ENCODE assay signal across 9 cellular contexts in the genomic region with DNA sequence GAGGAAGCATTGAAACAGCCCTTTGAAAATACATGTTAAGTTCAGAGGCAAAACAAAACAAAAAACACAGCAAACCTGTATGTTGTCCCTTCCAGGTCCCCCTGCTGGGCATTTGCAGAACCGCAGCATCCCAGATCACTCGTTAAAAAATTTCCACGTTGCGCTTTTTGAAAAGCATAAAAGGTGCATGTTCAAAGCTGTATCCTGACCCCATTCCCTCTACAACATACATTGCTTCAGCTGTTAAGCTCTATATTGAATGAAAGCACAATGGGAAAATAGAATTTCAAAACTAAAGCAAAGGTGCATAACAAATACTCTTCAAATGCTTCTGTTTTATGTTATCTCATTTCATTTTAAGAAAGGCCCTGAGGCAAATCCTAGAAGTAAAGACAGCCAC.
DNase-seq lines count a peak whose midpoint lies in the region; FAIRE-seq and TF ChIP-seq lines count a peak whose summit lies in the region.
"Had no signal": no experiment of that assay in that cellular context is flagged by ENCODE, and none has a peak within 500 bp of the region (broad histone marks: within the 10 kb centered on the region; RNA-seq: fewer than 3 reads in every experiment).

No MANE protein-coding gene starts in this region.

- WGBS in H1 (ENCODE audit: extremely low coverage in 1 of 2, insufficient coverage in 1 of 2, insufficient read length in 1 of 2, insufficient replicate concordance in 2 of 2, low coverage in 1 of 2, low lambda C conversion rate in 2 of 2, missing lambda C conversion rate in 1 of 2), 2 experiments, result 23% methylated on average over 4 of the region's 4 CpGs; no CpG with 5 or more reads in 1 of the 2 experiments

- H4K91ac ChIP-seq in H1 (replicated peaks; ENCODE audit: insufficient read length, low read length), result no peak overlapping the region

- peaks cover 10% of the 10 kb centered on the region for H3K4me1 Mint-ChIP-seq in nephron
- no peaks in the 10 kb centered on the region for H3K4me1 Mint-ChIP-seq in activated T-helper 2 cell treated with anti-CD3 and anti-CD28 coated beads, Interferon-gamma antibody, Interleukin-2, Interleukin-4, amounts not matched to agents 10 μg/mL and 5 μg/mL and 100 μg/mL, durations not matched to agents 14 hours and 24 hours and 36 hours (ENCODE audit: low read depth)

- H3K56ac ChIP-seq in H1 (replicated peaks; ENCODE audit: insufficient read length, low read depth, low read length), result no peak overlapping the region

- H3K27ac Mint-ChIP-seq in nephron, result no peak overlapping the region
- no peak overlapping the region for H3K27ac Mint-ChIP-seq in activated T-helper 2 cell treated with anti-CD3 and anti-CD28 coated beads, Interferon-gamma antibody, Interleukin-2, Interleukin-4, amounts not matched to agents 10 μg/mL and 5 μg/mL and 100 μg/mL, durations not matched to agents 14 hours and 24 hours and 36 hours

- DNase-seq in NCI-H1092 (lab: John Stamatoyannopoulos, UW) (peak; percentile 0), NCI-H1092 treated with DMSO at 0.1 percent for 48 hours (lab: John Stamatoyannopoulos, UW) (no peak), MV-4-11 (lab: John Stamatoyannopoulos, UW) (peak; percentile 2), H1 (ENCODE audit: low read depth in 1 of 2, low spot score in 2 of 2) (peak in 1 of 2 experiments; percentile 79), NCI-H128 (lab: John Stamatoyannopoulos, UW; ENCODE audit: unreplicated experiment) (no peak)
- DNase-seq in activated T-helper 2 cell treated with anti-CD3 and anti-CD28 coated beads, Interferon-gamma antibody, Interleukin-2, Interleukin-4, amounts not matched to agents 10 μg/mL and 5 μg/mL and 100 μg/mL, durations not matched to agents 14 hours and 24 hours and 36 hours (ENCODE audit: low spot score), result no peak

- no peaks in the 10 kb centered on the region for H3K79me1 ChIP-seq in H1 (ENCODE audit: low read depth, low read length)

- H3K9me3 Mint-ChIP-seq in nephron, result no peaks in the 10 kb centered on the region
- H3K9me3 Mint-ChIP-seq in activated T-helper 2 cell treated with anti-CD3 and anti-CD28 coated beads, Interferon-gamma antibody, Interleukin-2, Interleukin-4, amounts not matched to agents 10 μg/mL and 5 μg/mL and 100 μg/mL, durations not matched to agents 14 hours and 24 hours and 36 hours, result no peaks in the 10 kb centered on the region

- no peak overlapping the region for H2AFZ ChIP-seq in H1 (ENCODE audit: low read length)

- no peak overlapping the region for H4K5ac ChIP-seq in H1 (ENCODE audit: insufficient read length, low read depth, low read length)

- FAIRE-seq in H1 (lab: Jason Lieb, UNC), result no peak

- intact Hi-C loops in activated T-helper 2 cell treated with anti-CD3 and anti-CD28 coated beads, Interferon-gamma antibody, Interleukin-2, Interleukin-4, amounts not matched to agents 10 μg/mL and 5 μg/mL and 100 μg/mL, durations not matched to agents 14 hours and 24 hours and 36 hours (cut with micrococcal nuclease), result loop anchor here (10.0 kb wide), 2 partner anchors 291 to 469 kb away; no protein-coding TSS in a partner anchor

- no peaks in the 10 kb centered on the region for H3K27me3 Mint-ChIP-seq in nephron (ENCODE audit: low read depth)
- H3K27me3 Mint-ChIP-seq in activated T-helper 2 cell treated with anti-CD3 and anti-CD28 coated beads, Interferon-gamma antibody, Interleukin-2, Interleukin-4, amounts not matched to agents 10 μg/mL and 5 μg/mL and 100 μg/mL, durations not matched to agents 14 hours and 24 hours and 36 hours (ENCODE audit: low read depth), result peaks cover 8% of the 10 kb centered on the region

- no peak for TF ChIP-seq EP300 in H1 (IDR thresholded peaks at IDR 0.05; ENCODE audit: borderline replicate concordance in 1 of 2, low read depth in 2 of 2, low read length in 2 of 2)

- H4K20me1 ChIP-seq in H1 (replicated peaks in 1 of 2; ENCODE audit: control insufficient read depth in 1 of 2, insufficient read depth in 2 of 2, low read length in 2 of 2), result no peaks in the 10 kb centered on the region
- H4K20me1 ChIP-seq: BLaER1 had no signal

- TF ChIP-seq POLR2A in H1 (IDR thresholded peaks at IDR 0.05; ENCODE audit: control extremely low read depth in 1 of 2, low read depth in 2 of 2, low read length in 2 of 2), result no peak

- H3K4ac ChIP-seq in H1 (replicated peaks; ENCODE audit: insufficient read length, low read depth, low read length), result no peak overlapping the region

- H3K36me3 Mint-ChIP-seq in nephron (ENCODE audit: low read depth), result no peaks in the 10 kb centered on the region
- no peaks in the 10 kb centered on the region for H3K36me3 Mint-ChIP-seq in activated T-helper 2 cell treated with anti-CD3 and anti-CD28 coated beads, Interferon-gamma antibody, Interleukin-2, Interleukin-4, amounts not matched to agents 10 μg/mL and 5 μg/mL and 100 μg/mL, durations not matched to agents 14 hours and 24 hours and 36 hours (ENCODE audit: low read depth)

- no peak overlapping the region for H2BK5ac ChIP-seq in H1 (ENCODE audit: low read depth, low read length)

- CTCF ChIA-PET in H1 (lab: Charles Lee; ENCODE audit: partially characterized antibody), result interaction anchor here (0.6 to 6.1 kb wide), 51 partner anchors 9 to 526 kb away, joined by 3 to 61 read pairs (median 4); no protein-coding TSS in a partner anchor

- H3K4me1 ChIP-seq in H1 (replicated peaks in 1 of 4; ENCODE audit: control insufficient read depth in 3 of 4, insufficient read depth in 4 of 4, low read length in 3 of 4), result peaks cover 0 to 6% (median 3%) of the 10 kb centered on the region in 4 experiments; a peak in 3 of 7 replicates

- TF ChIP-seq RAD21 in H1 (IDR thresholded peaks at IDR 0.05 in 1 of 2, conservative IDR thresholded peaks at IDR 0.05 in 1 of 2; ENCODE audit: low read depth in 2 of 2, low read length in 2 of 2), result peak; percentile 49 to 62

- no peaks in the 10 kb centered on the region for H3K36me3 ChIP-seq in H1 (ENCODE audit: control insufficient read depth in 2 of 4, insufficient read depth in 4 of 4, low read length in 3 of 4)
- H3K36me3 ChIP-seq: BLaER1 had no signal

- no peak overlapping the region for H2BK20ac ChIP-seq in H1 (ENCODE audit: low read length)

- no peak overlapping the region for H3K9ac ChIP-seq in H1 (replicated peaks in 1 of 4; ENCODE audit: extremely low read depth in 1 of 4, low read depth in 3 of 4, low read length in 3 of 4)
- H3K9ac ChIP-seq: BLaER1 had no signal

- H3K4me3 Mint-ChIP-seq in nephron, result no peak overlapping the region
- H3K4me3 Mint-ChIP-seq in activated T-helper 2 cell treated with anti-CD3 and anti-CD28 coated beads, Interferon-gamma antibody, Interleukin-2, Interleukin-4, amounts not matched to agents 10 μg/mL and 5 μg/mL and 100 μg/mL, durations not matched to agents 14 hours and 24 hours and 36 hours (ENCODE audit: low read depth), result no peak overlapping the region

- H3K4me3 ChIP-seq in WI38 (ENCODE audit: low read depth, low read length), result no peak overlapping the region
- H3K4me3 ChIP-seq in H1 (ENCODE audit: extremely low read depth in 1 of 4, insufficient read depth in 2 of 4, low read depth in 3 of 4, low read length in 4 of 4), result no peak overlapping the region
- H3K4me3 ChIP-seq: BLaER1 had no signal

- H3K27me3 ChIP-seq in H1 (replicated peaks in 1 of 4; ENCODE audit: control insufficient read depth in 3 of 4, extremely low read depth in 1 of 4, insufficient read depth in 3 of 4, low read length in 3 of 4), result no peaks in the 10 kb centered on the region
- H3K27me3 ChIP-seq: BLaER1 had no signal

- no peak overlapping the region for H2AK5ac ChIP-seq in H1 (ENCODE audit: low read depth, low read length)

- no peak overlapping the region for H3K27ac ChIP-seq in H1 (ENCODE audit: low read depth, low read length)
- H3K27ac ChIP-seq: BLaER1 had no signal

- POLR2A ChIA-PET in H1 (lab: Charles Lee; ENCODE audit: partially characterized antibody), result no interaction called here

- H3K18ac ChIP-seq in H1 (ENCODE audit: extremely low read depth, low read length), result no peak overlapping the region

- H3K14ac ChIP-seq in H1 (ENCODE audit: insufficient read length), result no peak overlapping the region

- TF ChIP-seq CTCF in WI38 (IDR thresholded peaks at IDR 0.05; ENCODE audit: low read depth, low read length) (peak; percentile 74), H1 (IDR thresholded peaks at IDR 0.05; ENCODE audit: control extremely low read depth in 1 of 3, insufficient read depth in 1 of 3, low read depth in 1 of 3, low read length in 3 of 3) (peak; percentile 59 to 66 (median 65)), nephron (IDR thresholded peaks at IDR 0.05; ENCODE audit: unreplicated experiment in 3 of 3) (peak; percentile 83 to 88 (median 86))

- 0 out of 4 replicates have a peak overlapping the region, but pooled peaks of 1 of the 2 experiments have one; percentile 9 for H3K4me2 ChIP-seq in H1 (ENCODE audit: insufficient read depth in 1 of 2, low read depth in 2 of 2, low read length in 2 of 2)
- H3K4me2 ChIP-seq: BLaER1 had no signal

- H2BK15ac ChIP-seq in H1 (ENCODE audit: low read length), result no peak overlapping the region

- no peaks in the 10 kb centered on the region for H3K79me2 ChIP-seq in H1 (ENCODE audit: control insufficient read depth in 1 of 2, insufficient read depth in 2 of 2, low read length in 2 of 2)

- H3K9me3 ChIP-seq in H1 (ENCODE audit: insufficient read depth in 2 of 2, low read depth in 1 of 2, low read length in 1 of 2), result no peaks in the 10 kb centered on the region
- H3K9me3 ChIP-seq: BLaER1 had no signal

- H4K8ac ChIP-seq in H1 (ENCODE audit: extremely low read depth, insufficient read depth, low read length), result no peak overlapping the region

- no peak overlapping the region for H2BK120ac ChIP-seq in H1 (replicated peaks; ENCODE audit: low read depth, low read length)

- H2BK12ac ChIP-seq in H1 (ENCODE audit: low read depth, low read length), result no peak overlapping the region

- no peak overlapping the region for H3K23ac ChIP-seq in H1 (ENCODE audit: insufficient read length)

- no peaks in the 10 kb centered on the region for H3K23me2 ChIP-seq in H1 (ENCODE audit: low read depth, low read length)

TF ChIP-seq in H1, 55 proteins besides CTCF, POLR2A, EP300 and RAD21:
- TF ChIP-seq CBX8 (IDR thresholded peaks at IDR 0.05; ENCODE audit: borderline replicate concordance, low read depth, low read length) (no peak), TEAD4 (IDR thresholded peaks at IDR 0.05; ENCODE audit: low read depth, low read length) (no peak), TCF12 (IDR thresholded peaks at IDR 0.05; ENCODE audit: low read depth, low read length) (no peak), CHD1 (IDR thresholded peaks at IDR 0.05; ENCODE audit: low read depth, low read length) (no peak), CEBPB (IDR thresholded peaks at IDR 0.05; ENCODE audit: low read depth, low read length) (no peak), SRF (IDR thresholded peaks at IDR 0.05; ENCODE audit: low read depth, low read length) (no peak), SAP30 (IDR thresholded peaks at IDR 0.05; ENCODE audit: insufficient read depth, insufficient replicate concordance, low read length) (no peak)

Comparison
In these comparisons a context has a peak if more than half of its experiments do, and no peak if none do; other contexts are left out.
1. DNase-seq: peak in NCI-H1092 (single experiment) and MV-4-11 (single experiment); none in NCI-H1092 treated with DMSO at 0.1 percent for 48 hours (single experiment), NCI-H128 (single experiment) and activated T-helper 2 cell treated with anti-CD3 and anti-CD28 coated beads, Interferon-gamma antibody, Interleukin-2, Interleukin-4, amounts not matched to agents 10 μg/mL and 5 μg/mL and 100 μg/mL, durations not matched to agents 14 hours and 24 hours and 36 hours (single experiment).
2. Peak in every context shown above with its lines, with median percentiles within 50 percentile points of each other: CTCF ChIP-seq.